31 cellular contexts compared by ENCODE assay signal in the genomic region with DNA sequence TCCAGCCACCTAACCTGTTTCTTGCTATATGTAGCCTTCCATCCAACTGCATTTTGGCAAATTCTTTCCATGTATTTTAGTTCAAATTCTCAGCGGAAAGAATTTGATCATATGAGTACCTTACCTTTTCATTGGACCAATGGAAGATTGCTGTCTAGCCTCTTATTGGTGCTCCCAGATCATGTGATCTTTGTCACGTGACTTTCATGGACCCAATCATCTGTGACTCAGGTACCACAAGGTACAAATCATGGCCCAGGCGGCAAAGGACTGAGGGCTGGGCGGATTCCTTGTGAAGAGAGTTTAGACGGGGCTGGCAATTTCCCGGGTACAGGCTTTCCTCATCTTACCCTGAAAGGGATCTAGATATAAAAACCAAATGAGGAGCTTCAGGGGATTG.
"Had no signal": no experiment of that assay in that cellular context is flagged by ENCODE, and none has a peak within 500 bp of the region (broad histone marks: within the 10 kb centered on the region; RNA-seq: fewer than 3 reads in every experiment).

No MANE protein-coding gene starts in this region.

- H3K9me3 Mint-ChIP-seq: mesothelial cell of epicardium; natural killer cell treated with Interleukin-12 subunit alpha and Interleukin-12 subunit beta and Interleukin-15 and Interleukin-18, amount 100 ng/mL, for 72 hours; neural crest cell; stimulated activated effector memory CD8-positive, alpha-beta T cell treated with anti-CD3 and anti-CD28 coated beads, Interleukin-12 subunit alpha, Interleukin-12 subunit beta, amount 100 ng/mL, for 72 hours had no signal

- ATAC-seq: foreskin keratinocyte; gastroesophageal sphincter; heart right ventricle; left cardiac atrium; mucosa of descending colon; natural killer cell treated with Interleukin-12 subunit alpha and Interleukin-12 subunit beta and Interleukin-15 and Interleukin-18, amount 100 ng/mL, for 72 hours; pancreas; sciatic nerve; stimulated activated effector memory CD8-positive, alpha-beta T cell treated with anti-CD3 and anti-CD28 coated beads, Interleukin-12 subunit alpha, Interleukin-12 subunit beta, amount 100 ng/mL, for 72 hours; stimulated activated naive CD8-positive, alpha-beta T cell treated with anti-CD3 and anti-CD28 coated beads, Interleukin-15, Interleukin-2, amounts not matched to agents 100 U/mL and 50 U/mL, for 24 hours had no signal

- H3K27ac ChIP-seq: dorsolateral prefrontal cortex, foreskin keratinocyte, gastroesophageal sphincter, heart right ventricle, left lung, neutrophil, pancreas, thoracic aorta, tibial nerve, upper lobe of left lung, uterus had no signal

- H3K4me1 ChIP-seq: foreskin keratinocyte, gastroesophageal sphincter, left lung, pancreas, tibial nerve, upper lobe of left lung, uterus had no signal

- H3K36me3 Mint-ChIP-seq: mesothelial cell of epicardium; naive B cell; natural killer cell treated with Interleukin-12 subunit alpha and Interleukin-12 subunit beta and Interleukin-15 and Interleukin-18, amount 100 ng/mL, for 72 hours; stimulated activated effector memory CD8-positive, alpha-beta T cell treated with anti-CD3 and anti-CD28 coated beads, Interleukin-12 subunit alpha, Interleukin-12 subunit beta, amount 100 ng/mL, for 72 hours had no signal

- H3K4me3 Mint-ChIP-seq: mesothelial cell of epicardium; naive B cell; natural killer cell treated with Interleukin-12 subunit alpha and Interleukin-12 subunit beta and Interleukin-15 and Interleukin-18, amount 100 ng/mL, for 72 hours; neural crest cell; stimulated activated effector memory CD8-positive, alpha-beta T cell treated with anti-CD3 and anti-CD28 coated beads, Interleukin-12 subunit alpha, Interleukin-12 subunit beta, amount 100 ng/mL, for 72 hours had no signal

- H3K27ac Mint-ChIP-seq: mesothelial cell of epicardium; natural killer cell treated with Interleukin-12 subunit alpha and Interleukin-12 subunit beta and Interleukin-15 and Interleukin-18, amount 100 ng/mL, for 72 hours; progenitor cell of endocrine pancreas; stimulated activated effector memory CD8-positive, alpha-beta T cell treated with anti-CD3 and anti-CD28 coated beads, Interleukin-12 subunit alpha, Interleukin-12 subunit beta, amount 100 ng/mL, for 72 hours had no signal

- H3K27me3 ChIP-seq: foreskin keratinocyte, gastroesophageal sphincter, heart right ventricle, left lung, neutrophil, pancreas, tibial nerve, upper lobe of left lung, uterus had no signal

- FAIRE-seq: colon, islet of Langerhans, pancreas had no signal

- H3K36me3 ChIP-seq: gastroesophageal sphincter, heart right ventricle, left lung, neutrophil, pancreas, thoracic aorta, tibial nerve, upper lobe of left lung, uterus had no signal

- H3K4me3 ChIP-seq: dorsolateral prefrontal cortex, gastroesophageal sphincter, heart right ventricle, left lung, mucosa of descending colon, pancreas, smooth muscle cell, thoracic aorta, tibial nerve, upper lobe of left lung, uterus had no signal

- DNase-seq: dorsolateral prefrontal cortex; effector CD4-positive, alpha-beta T cell; foreskin keratinocyte; heart right ventricle; hippocampal formation; left cardiac atrium; left lung; mesenchymal stem cell; mucosa of descending colon; naive B cell; pancreas; stimulated activated CD4-positive, alpha-beta T cell treated with anti-CD3 and anti-CD28 coated beads, Interleukin-12 subunit alpha, Interleukin-12 subunit beta, amount 100 ng/mL, for 4 hours; stimulated activated CD4-positive, alpha-beta T cell treated with anti-CD3 and anti-CD28 coated beads, Interleukin-1b, Interleukin-23, amount 100 ng/mL, for 48 hours; stimulated activated CD4-positive, alpha-beta T cell treated with anti-CD3 and anti-CD28 coated beads, Interleukin-4, amount 100 ng/mL, for 24 hours; stimulated activated naive CD8-positive, alpha-beta T cell treated with anti-CD3 and anti-CD28 coated beads, Interleukin-15, Interleukin-2, amounts not matched to agents 100 U/mL and 50 U/mL, for 24 hours; substantia nigra; upper lobe of left lung; uterus had no signal

- H3K4me1 Mint-ChIP-seq: neural crest cell; stimulated activated effector memory CD8-positive, alpha-beta T cell treated with anti-CD3 and anti-CD28 coated beads, Interleukin-12 subunit alpha, Interleukin-12 subunit beta, amount 100 ng/mL, for 72 hours had no signal

- H3K9me3 ChIP-seq: gastroesophageal sphincter, heart right ventricle, left lung, mucosa of descending colon, neutrophil, pancreas, thoracic aorta, tibial nerve, upper lobe of left lung, uterus had no signal
